In genomic region chr3:129184396-129184656, GRCh38 we compare ENCODE assay signal across 8 cellular contexts. TPM values are rescaled to one million over a fixed set of nuclear protein-coding genes. Genes with fewer than 3 reads are reported as not detected.
DNase-seq lines count a peak whose midpoint lies in the region; ATAC-seq and FAIRE-seq lines count a peak whose summit lies in the region.

No MANE protein-coding gene starts in this region.

- DNase-seq in activated CD8-positive, alpha-beta memory T cell treated with anti-CD3 and anti-CD28 coated beads, Interleukin-2, amount 10 ng/mL, durations not matched to agents 7 days and 5 days: no peak
- no peak for DNase-seq in activated CD8-positive, alpha-beta memory T cell treated with anti-CD3 and anti-CD28 coated beads for 24 hours
- DNase-seq in LoVo (ENCODE audit: low spot score): peak; percentile 29
- DNase-seq in activated naive CD8-positive, alpha-beta T cell treated with anti-CD3 and anti-CD28 coated beads, Interleukin-2, amount 50 U/mL, for 24 hours: peak; percentile 51
- no peak for DNase-seq in small intestine
- no peak for DNase-seq in NCI-H1694 (lab: John Stamatoyannopoulos, UW)

- H3K9ac ChIP-seq in iPS-15b (ENCODE audit: low read depth, low read length): peak overlapping the region; percentile 90

- no peaks in the 10 kb centered on the region for H3K27me3 Mint-ChIP-seq in activated CD8-positive, alpha-beta memory T cell treated with anti-CD3 and anti-CD28 coated beads, Interleukin-2, amount 10 ng/mL, durations not matched to agents 7 days and 5 days
- H3K27me3 Mint-ChIP-seq in activated naive CD8-positive, alpha-beta T cell treated with anti-CD3 and anti-CD28 coated beads, Interleukin-2, amount 50 U/mL, for 24 hours: no peaks in the 10 kb centered on the region

- peak overlapping the region; percentile 87 for H3K4me3 Mint-ChIP-seq in activated CD8-positive, alpha-beta memory T cell treated with anti-CD3 and anti-CD28 coated beads, Interleukin-2, amount 10 ng/mL, durations not matched to agents 7 days and 5 days
- H3K4me3 Mint-ChIP-seq in activated naive CD8-positive, alpha-beta T cell treated with anti-CD3 and anti-CD28 coated beads, Interleukin-2, amount 50 U/mL, for 24 hours: peak overlapping the region; percentile 88

- H3K9me3 ChIP-seq in iPS-15b (ENCODE audit: control insufficient read depth, insufficient read depth, low read length) (no peaks in the 10 kb centered on the region), small intestine (ENCODE audit: control insufficient read depth, low read depth) (no peaks in the 10 kb centered on the region)

- no peak for FAIRE-seq in small intestine (lab: Jason Lieb, UNC)

- H3K36me3 ChIP-seq in iPS-15b (ENCODE audit: control insufficient read depth, insufficient read depth, low read length) (no peaks in the 10 kb centered on the region), small intestine (ENCODE audit: control insufficient read depth in 2 of 2, insufficient read depth in 2 of 2, low read length in 2 of 2) (no peaks in the 10 kb centered on the region)

- no peaks in the 10 kb centered on the region for H3K9me3 Mint-ChIP-seq in activated CD8-positive, alpha-beta memory T cell treated with anti-CD3 and anti-CD28 coated beads, Interleukin-2, amount 10 ng/mL, durations not matched to agents 7 days and 5 days (ENCODE audit: low read depth)
- H3K9me3 Mint-ChIP-seq in activated naive CD8-positive, alpha-beta T cell treated with anti-CD3 and anti-CD28 coated beads, Interleukin-2, amount 50 U/mL, for 24 hours: no peaks in the 10 kb centered on the region

- H3K4me3 ChIP-seq in iPS-15b (ENCODE audit: low read depth, low read length) (peak overlapping the region; percentile 80), small intestine (ENCODE audit: low read depth in 1 of 2, low read length in 2 of 2) (peak overlapping the region; percentile 95 to 99)

- CTCF ChIA-PET in activated CD8-positive, alpha-beta memory T cell treated with anti-CD3 and anti-CD28 coated beads, Interleukin-2, amount 10 ng/mL, durations not matched to agents 7 days and 5 days (lab: Charles Lee): interaction anchor here (1.0 to 3.6 kb wide), 6 partner anchors 23 to 131 kb away, joined by 3 to 15 read pairs (median 7); partner anchors contain the start of gene COPG1

- peaks cover 37% of the 10 kb centered on the region for H3K4me1 Mint-ChIP-seq in activated CD8-positive, alpha-beta memory T cell treated with anti-CD3 and anti-CD28 coated beads, Interleukin-2, amount 10 ng/mL, durations not matched to agents 7 days and 5 days
- peaks cover 42% of the 10 kb centered on the region for H3K4me1 Mint-ChIP-seq in activated naive CD8-positive, alpha-beta T cell treated with anti-CD3 and anti-CD28 coated beads, Interleukin-2, amount 50 U/mL, for 24 hours

- ATAC-seq in activated CD8-positive, alpha-beta memory T cell treated with anti-CD3 and anti-CD28 coated beads, Interleukin-2, amount 10 ng/mL, durations not matched to agents 7 days and 5 days: no peak
- peak; percentile 23 for ATAC-seq in activated naive CD8-positive, alpha-beta T cell treated with anti-CD3 and anti-CD28 coated beads, Interleukin-2, amount 50 U/mL, for 24 hours
- ATAC-seq in HG03175 (IDR thresholded peaks at IDR 0.05; ENCODE audit: unreplicated experiment): no peak

- H3K27me3 ChIP-seq in iPS-15b (ENCODE audit: control insufficient read depth, insufficient read depth, low read length): no peaks in the 10 kb centered on the region
- no peaks in the 10 kb centered on the region for H3K27me3 ChIP-seq in small intestine (ENCODE audit: control insufficient read depth in 2 of 2, insufficient read depth in 2 of 2, low read length in 2 of 2)

- H3K4me1 ChIP-seq in iPS-15b (ENCODE audit: control insufficient read depth, insufficient read depth, low read length) (peaks cover 2% of the 10 kb centered on the region), small intestine (ENCODE audit: control insufficient read depth in 2 of 2, insufficient read depth in 1 of 2, low read depth in 1 of 2, low read length in 1 of 2) (no peaks in the 10 kb centered on the region)

- 0 to 1% (median 1%) methylated on average over 5 of the region's 5 CpGs for WGBS in small intestine, 3 donors

- peak overlapping the region; percentile 95 for H3K27ac Mint-ChIP-seq in activated CD8-positive, alpha-beta memory T cell treated with anti-CD3 and anti-CD28 coated beads, Interleukin-2, amount 10 ng/mL, durations not matched to agents 7 days and 5 days
- H3K27ac Mint-ChIP-seq in activated naive CD8-positive, alpha-beta T cell treated with anti-CD3 and anti-CD28 coated beads, Interleukin-2, amount 50 U/mL, for 24 hours: peak overlapping the region; percentile 93

- peak overlapping the region; percentile 89 to 100 for H3K27ac ChIP-seq in small intestine (ENCODE audit: low read depth in 1 of 2, low read length in 1 of 2)

- H3K36me3 Mint-ChIP-seq in activated CD8-positive, alpha-beta memory T cell treated with anti-CD3 and anti-CD28 coated beads, Interleukin-2, amount 10 ng/mL, durations not matched to agents 7 days and 5 days: peaks cover 31% of the 10 kb centered on the region
- peaks cover 42% of the 10 kb centered on the region for H3K36me3 Mint-ChIP-seq in activated naive CD8-positive, alpha-beta T cell treated with anti-CD3 and anti-CD28 coated beads, Interleukin-2, amount 50 U/mL, for 24 hours (ENCODE audit: low read depth)

RNA-seq across cellular contexts. Expression of gene CNBP, which starts 0.6 kb away (rescaled TPM):
- total RNA-seq in activated CD8-positive, alpha-beta memory T cell treated with anti-CD3 and anti-CD28 coated beads, Interleukin-2, amount 10 ng/mL, durations not matched to agents 7 days and 5 days: 100 to 1,000 TPM; 270 to 330 TPM
- 100 to 1,000 TPM; 256 to 424 (median 320) TPM for polyA plus RNA-seq in small intestine

RNA-seq across cellular contexts. Expression of gene ISY1, which starts 23.5 kb away (rescaled TPM):
- 10 to 100 TPM; 44.4 to 75.9 TPM for total RNA-seq in activated CD8-positive, alpha-beta memory T cell treated with anti-CD3 and anti-CD28 coated beads, Interleukin-2, amount 10 ng/mL, durations not matched to agents 7 days and 5 days
- 10 to 100 TPM; 11.2 to 27.1 (median 20.5) TPM for polyA plus RNA-seq in small intestine

Comparison
In these comparisons a context has a peak if more than half of its experiments do, and no peak if none do; other contexts are left out.
1. DNase-seq: peak in LoVo (single experiment) and activated naive CD8-positive, alpha-beta T cell treated with anti-CD3 and anti-CD28 coated beads, Interleukin-2, amount 50 U/mL, for 24 hours (single experiment); none in activated CD8-positive, alpha-beta memory T cell treated with anti-CD3 and anti-CD28 coated beads, Interleukin-2, amount 10 ng/mL, durations not matched to agents 7 days and 5 days (single experiment), activated CD8-positive, alpha-beta memory T cell treated with anti-CD3 and anti-CD28 coated beads for 24 hours (single experiment), small intestine (single experiment) and NCI-H1694 (single experiment).